Comparison of ENCODE assay signal across 25 cellular contexts in the genomic region with DNA sequence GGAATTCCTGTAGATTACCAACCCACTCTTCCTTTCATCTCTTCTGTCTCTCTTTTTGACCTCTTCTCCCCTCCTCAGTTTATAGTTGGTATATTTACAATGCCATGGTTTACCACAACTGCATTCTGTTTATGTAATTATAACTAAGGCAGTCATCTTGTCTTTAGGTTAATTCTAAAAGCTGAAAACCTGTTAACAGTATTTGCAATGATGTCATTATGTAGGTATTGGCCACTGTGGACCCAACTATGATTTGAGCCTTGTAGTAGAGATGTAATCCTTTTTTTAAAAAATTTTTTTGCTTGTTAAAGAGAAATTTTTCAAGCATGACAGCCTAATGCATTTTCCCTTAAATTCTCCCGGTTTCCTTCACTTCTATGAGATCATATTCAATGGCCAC. TPM values are rescaled to one million over a fixed set of nuclear protein-coding genes. Genes with fewer than 3 reads are reported as not detected.
A peak's percentile ranks its signal among the peaks of the same experiment; 100 is the strongest.
DNase-seq lines count a peak whose midpoint lies in the region; ATAC-seq, FAIRE-seq and TF ChIP-seq lines count a peak whose summit lies in the region.
"Had no signal": no experiment of that assay in that cellular context is flagged by ENCODE, and none has a peak within 500 bp of the region (broad histone marks: within the 10 kb centered on the region; RNA-seq: fewer than 3 reads in every experiment).

No MANE protein-coding gene starts in this region.

- no peaks in the 10 kb centered on the region for H3K36me3 ChIP-seq in HepG2 (replicated peaks in 1 of 2; ENCODE audit: control insufficient read depth in 1 of 2, insufficient read depth in 2 of 2, low read length in 2 of 2)
- no peaks in the 10 kb centered on the region for H3K36me3 ChIP-seq in right lobe of liver
- no peaks in the 10 kb centered on the region for H3K36me3 ChIP-seq in K562 (ENCODE audit: control insufficient read depth, insufficient read depth, low read length)
- H3K36me3 ChIP-seq in adrenal gland (replicated peaks in 1 of 2) = no peaks in the 10 kb centered on the region
- H3K36me3 ChIP-seq: BE2C; BLaER1 treated with 17β-estradiol and CSF1 and Interleukin-3, amounts not matched to agents 10 nM and 100 nM; HAP-1 had no signal

- ATAC-seq in HepG2 (no peak), right lobe of liver (no peak), K562 (no peak), right cardiac atrium (no peak)
- ATAC-seq in stimulated activated naive B cell treated with anti-CD40 and anti-IgM and Interleukin-4, amounts not matched to agents 10 μg/mL and 1 μg/mL and 100 μg/mL, for 72 hours (replicated peaks) = no peak
- ATAC-seq: A549, GM23338 had no signal

- H3K79me2 ChIP-seq in HepG2 (ENCODE audit: insufficient read depth, low read length) (no peaks in the 10 kb centered on the region), K562 (ENCODE audit: control insufficient read depth, insufficient read depth, low read length) (no peaks in the 10 kb centered on the region)

- TF ChIP-seq RAD21 in HepG2 (CRISPR knock-in tag; IDR thresholded peaks at IDR 0.05) (no peak), K562 (CRISPR knock-in tag; conservative IDR thresholded peaks at IDR 0.05 in 1 of 2, IDR thresholded peaks at IDR 0.05 in 1 of 2) (no peak)

- FAIRE-seq in HepG2 (lab: Jason Lieb, UNC) (no peak), K562 (lab: Jason Lieb, UNC) (no peak)
- FAIRE-seq: A549, D721Med, GM12891, GM18507, H54 had no signal

- H3K27me3 Mint-ChIP-seq in stimulated activated naive B cell treated with anti-CD40 and anti-IgM and Interleukin-4, amounts not matched to agents 10 μg/mL and 1 μg/mL and 100 μg/mL, for 72 hours = peaks cover 0 to 4% of the 10 kb centered on the region in 2 donors
- H3K27me3 Mint-ChIP-seq: CD4-positive, alpha-beta T cell had no signal

- H3K36me3 Mint-ChIP-seq in stimulated activated naive B cell treated with anti-CD40 and anti-IgM and Interleukin-4, amounts not matched to agents 10 μg/mL and 1 μg/mL and 100 μg/mL, for 72 hours = no peaks in the 10 kb centered on the region
- H3K36me3 Mint-ChIP-seq: CD14-positive monocyte; CD8-positive, alpha-beta memory T cell had no signal

- in situ Hi-C loops in HepG2 (cut with HindIII; ENCODE audit: extremely low pct_ligation_motif_present, low pct_unique_long_range_greater_than_20kb) = no loop called here
- in situ Hi-C loops in K562 (cut with MboI) = no loop called here

- H4K20me1 ChIP-seq in HepG2 (ENCODE audit: insufficient read depth, low read length) = no peaks in the 10 kb centered on the region
- H4K20me1 ChIP-seq in K562 (replicated peaks; ENCODE audit: control insufficient read depth, insufficient read depth, low read length) = no peaks in the 10 kb centered on the region
- H4K20me1 ChIP-seq: BLaER1 treated with 17β-estradiol and CSF1 and Interleukin-3, amounts not matched to agents 10 nM and 100 nM had no signal

- H3K27ac Mint-ChIP-seq in stimulated activated naive B cell treated with anti-CD40 and anti-IgM and Interleukin-4, amounts not matched to agents 10 μg/mL and 1 μg/mL and 100 μg/mL, for 72 hours = peak overlapping the region; percentile 7
- H3K27ac Mint-ChIP-seq: CD14-positive monocyte; CD4-positive, alpha-beta T cell; CD8-positive, alpha-beta memory T cell; GM23338 had no signal

- H3K9me1 ChIP-seq in K562 (ENCODE audit: control insufficient read depth, insufficient read depth, low read length) = no peaks in the 10 kb centered on the region

- no peak overlapping the region for H3K4me3 Mint-ChIP-seq in stimulated activated naive B cell treated with anti-CD40 and anti-IgM and Interleukin-4, amounts not matched to agents 10 μg/mL and 1 μg/mL and 100 μg/mL, for 72 hours
- H3K4me3 Mint-ChIP-seq: CD14-positive monocyte; CD4-positive, alpha-beta T cell; CD8-positive, alpha-beta memory T cell; GM23338 had no signal

- no peak overlapping the region for H3K27ac ChIP-seq in HepG2 (ENCODE audit: extremely low read length, insufficient read depth, low read length)
- no peak overlapping the region for H3K27ac ChIP-seq in right lobe of liver
- H3K27ac ChIP-seq in K562 (ENCODE audit: extremely low read depth, low read depth, low read length) = no peak overlapping the region
- H3K27ac ChIP-seq in right cardiac atrium (ENCODE audit: low read length) = no peak overlapping the region
- no peak overlapping the region for H3K27ac ChIP-seq in adrenal gland
- H3K27ac ChIP-seq: A549; BLaER1 treated with 17β-estradiol and CSF1 and Interleukin-3, amounts not matched to agents 10 nM and 100 nM had no signal

- H3K9ac ChIP-seq in HepG2 (ENCODE audit: insufficient read depth, low read depth, low read length) = no peak overlapping the region
- H3K9ac ChIP-seq in K562 (ENCODE audit: insufficient read depth in 1 of 2, low read depth in 2 of 2, low read length in 2 of 2) = no peak overlapping the region
- H3K9ac ChIP-seq: BLaER1 treated with 17β-estradiol and CSF1 and Interleukin-3, amounts not matched to agents 10 nM and 100 nM had no signal

- H3K27me3 ChIP-seq in HepG2 (ENCODE audit: control insufficient read depth in 1 of 2, insufficient read depth in 2 of 2, low read length in 2 of 2) (peaks cover 0 to 6% of the 10 kb centered on the region in 2 experiments; a peak in 3 of 5 replicates), right lobe of liver (no peaks in the 10 kb centered on the region), K562 (ENCODE audit: control insufficient read depth in 2 of 2, insufficient read depth in 2 of 2, low read length in 2 of 2) (no peaks in the 10 kb centered on the region), right cardiac atrium (ENCODE audit: control insufficient read depth, insufficient read depth) (no peaks in the 10 kb centered on the region), adrenal gland (no peaks in the 10 kb centered on the region)
- H3K27me3 ChIP-seq: BE2C; BLaER1 treated with 17β-estradiol and CSF1 and Interleukin-3, amounts not matched to agents 10 nM and 100 nM had no signal

- H3K4me1 Mint-ChIP-seq in stimulated activated naive B cell treated with anti-CD40 and anti-IgM and Interleukin-4, amounts not matched to agents 10 μg/mL and 1 μg/mL and 100 μg/mL, for 72 hours = peaks cover 12 to 31% of the 10 kb centered on the region in 2 donors
- H3K4me1 Mint-ChIP-seq: CD8-positive, alpha-beta memory T cell had no signal

- H3K9me3 Mint-ChIP-seq in stimulated activated naive B cell treated with anti-CD40 and anti-IgM and Interleukin-4, amounts not matched to agents 10 μg/mL and 1 μg/mL and 100 μg/mL, for 72 hours = no peaks in the 10 kb centered on the region
- H3K9me3 Mint-ChIP-seq: CD4-positive, alpha-beta T cell; CD8-positive, alpha-beta memory T cell had no signal

- 0% methylated on average over 1 of the region's 1 CpG for WGBS in HepG2 (ENCODE audit: low lambda C conversion rate)
- 80% methylated on average over 1 of the region's 1 CpG for WGBS in right lobe of liver (ENCODE audit: insufficient coverage, low coverage, low lambda C conversion rate, missing lambda C conversion rate)
- 13% methylated on average over 1 of the region's 1 CpG for WGBS in K562 (ENCODE audit: insufficient coverage, low coverage, missing lambda C conversion rate)
- 82% methylated on average over 1 of the region's 1 CpG for WGBS in right cardiac atrium
- 83 to 93% (median 87%) methylated on average over 1 of the region's 1 CpG for WGBS in adrenal gland, 4 donors

- DNase-seq in HepG2 (ENCODE audit: low spot score) = no peak
- no peak for DNase-seq in right lobe of liver
- DNase-seq in K562 (ENCODE audit: extremely low read depth in 1 of 4, low spot score in 3 of 4) = no peak
- DNase-seq in stimulated activated naive B cell treated with anti-CD40 and anti-IgM and Interleukin-4, amounts not matched to agents 10 μg/mL and 1 μg/mL and 100 μg/mL, for 72 hours = no peak
- no peak for DNase-seq in right cardiac atrium
- no peak for DNase-seq in adrenal gland
- DNase-seq: 8988T; ACHN; AML-193; BE2C; CD4-positive, alpha-beta T cell; CD8-positive, alpha-beta memory T cell; DMS 273 treated with DMSO at 0.1 percent for 48 hours; DMS79; EL; GDM1 had no signal

- POLR2A ChIA-PET in HepG2 (lab: Yijun Ruan, JAX) (no interaction called here), K562 (lab: Yijun Ruan, JAX) (no interaction called here)

- BruUV-seq in HepG2 (replicated peaks; lab: Mats Ljungman, UMichigan) (no TSS peak), K562 (replicated peaks; lab: Mats Ljungman, UMichigan) (no TSS peak)

- H3K9me3 ChIP-seq in HepG2 (ENCODE audit: low read length) = no peaks in the 10 kb centered on the region
- H3K9me3 ChIP-seq in right lobe of liver = no peaks in the 10 kb centered on the region
- no peaks in the 10 kb centered on the region for H3K9me3 ChIP-seq in K562 (replicated peaks; ENCODE audit: control insufficient read depth, insufficient read depth, low read depth, low read length)
- H3K9me3 ChIP-seq in right cardiac atrium (ENCODE audit: control insufficient read depth, low read length) = no peaks in the 10 kb centered on the region
- H3K9me3 ChIP-seq in adrenal gland (replicated peaks in 1 of 3) = no peaks in the 10 kb centered on the region
- H3K9me3 ChIP-seq: A549, BE2C, HAP-1 had no signal

- H3K4me1 ChIP-seq in HepG2 (ENCODE audit: insufficient read depth, low read length) = no peaks in the 10 kb centered on the region
- no peaks in the 10 kb centered on the region for H3K4me1 ChIP-seq in right lobe of liver
- peaks cover 11 to 23% of the 10 kb centered on the region in 2 experiments; a peak in 4 of 5 replicates for H3K4me1 ChIP-seq in K562 (replicated peaks in 1 of 2; ENCODE audit: control insufficient read depth in 2 of 2, insufficient read depth in 2 of 2, low read length in 2 of 2)
- no peaks in the 10 kb centered on the region for H3K4me1 ChIP-seq in right cardiac atrium (ENCODE audit: control insufficient read depth, insufficient read depth, low read length)
- H3K4me1 ChIP-seq in adrenal gland (replicated peaks in 1 of 2) = no peaks in the 10 kb centered on the region
- H3K4me1 ChIP-seq: A549, HAP-1 had no signal

- H3K4me2 ChIP-seq in HepG2 (ENCODE audit: low read depth, low read length) (no peak overlapping the region), K562 (ENCODE audit: insufficient read depth, low read length) (no peak overlapping the region)
- H3K4me2 ChIP-seq: A549; BLaER1 treated with 17β-estradiol and CSF1 and Interleukin-3, amounts not matched to agents 10 nM and 100 nM; GM23338 had no signal

- H2AFZ ChIP-seq in HepG2 (ENCODE audit: low read length) (no peak overlapping the region), K562 (ENCODE audit: low read depth, low read length) (peak overlapping the region; percentile 46; the same call in 1 of the 2 replicates)
- H2AFZ ChIP-seq: GM23338 had no signal

- no peak overlapping the region for H3K4me3 ChIP-seq in HepG2 (replicated peaks in 1 of 3; ENCODE audit: insufficient read depth in 1 of 3, low read depth in 2 of 3, low read length in 3 of 3)
- H3K4me3 ChIP-seq in right lobe of liver = no peak overlapping the region
- H3K4me3 ChIP-seq in K562 = no peak overlapping the region
- no peak overlapping the region for H3K4me3 ChIP-seq in right cardiac atrium (ENCODE audit: low read length)
- no peak overlapping the region for H3K4me3 ChIP-seq in adrenal gland
- H3K4me3 ChIP-seq: A549; BLaER1 treated with 17β-estradiol and CSF1 and Interleukin-3, amounts not matched to agents 10 nM and 100 nM; GM23338; HAP-1 had no signal

- CTCF ChIA-PET in HepG2 (lab: Yijun Ruan, JAX; ENCODE audit: low intra/inter-chr PET ratio, low total read pairs) = no interaction called here
- CTCF ChIA-PET in K562 (lab: Yijun Ruan, JAX; ENCODE audit: low intra/inter-chr PET ratio) = no interaction called here

- TF ChIP-seq POLR2A in HepG2 (IDR thresholded peaks at IDR 0.05; ENCODE audit: insufficient read depth in 1 of 2, low read depth in 2 of 2, low read length in 2 of 2) = no peak
- no peak for TF ChIP-seq POLR2A in right lobe of liver (IDR thresholded peaks at IDR 0.05)
- no peak for TF ChIP-seq POLR2A in K562 (conservative IDR thresholded peaks at IDR 0.05)
- TF ChIP-seq POLR2A in adrenal gland (IDR thresholded peaks at IDR 0.05) = no peak

- TF ChIP-seq CTCF in HepG2 (CRISPR knock-in tag; IDR thresholded peaks at IDR 0.05) (no peak), right lobe of liver (IDR thresholded peaks at IDR 0.05) (no peak), K562 (IDR thresholded peaks at IDR 0.05 in 2 of 3, conservative IDR thresholded peaks at IDR 0.05 in 1 of 3; ENCODE audit: insufficient read depth in 2 of 3, low read depth in 1 of 3, low read length in 3 of 3) (no peak), adrenal gland (IDR thresholded peaks at IDR 0.05) (no peak)

- TF ChIP-seq EP300 in HepG2 (IDR thresholded peaks at IDR 0.05; ENCODE audit: low read depth in 2 of 2, low read length in 2 of 2) (no peak), HepG2 (CRISPR knock-in tag; IDR thresholded peaks at IDR 0.05; ENCODE audit: borderline replicate concordance) (no peak), K562 (IDR thresholded peaks at IDR 0.05; ENCODE audit: low read length) (no peak)

- intact Hi-C loops in HepG2 (cut with micrococcal nuclease; ENCODE audit: unreplicated experiment) = no loop called here
- intact Hi-C loops in right lobe of liver (cut with DNase I) = no loop called here
- intact Hi-C loops in K562 (cut with micrococcal nuclease) = no loop called here
- intact Hi-C loops in right cardiac atrium (cut with DNase I) = no loop called here
- intact Hi-C loops in adrenal gland (cut with DNase I) = no loop called here

RNA-seq across cellular contexts. Expression of a gene that starts 30.7 kb away (rescaled TPM):
- total RNA-seq in HepG2 (2016; rRNA removed; fragmentation: Illumina TruSeq; extraction: Trizol) (not detected in 2 replicates), right lobe of liver (1 to 10 TPM in 4 of 6 experiments, under 1 TPM in 2; 0.73 to 1.7 (median 1.1) TPM), K562 (2014; rRNA removed) (27.3 and 28.5 TPM in 2 replicates), K562 (2014; rRNA removed; fragmentation: Illumina TruSeq; extraction: Trizol) (10.6 and 10.7 TPM in 2 replicates), K562 (2015; rRNA removed; fragmentation: Illumina TruSeq; extraction: Trizol) (13.9 and 14.7 TPM in 2 replicates), K562 (2021) (55.1 and 60.3 TPM in 2 replicates), right cardiac atrium (1 to 10 TPM; 1.5 to 3.3 (median 2.4) TPM), adrenal gland (10 to 100 TPM in 3 of 8 donors, 1 to 10 TPM in 5; 2.7 to 11.4 (median 3.8) TPM)
- total RNA-seq in HepG2 (2016; cell fraction: cytosol; rRNA removed; fragmentation: Illumina TruSeq; extraction: Trizol; ENCODE audit: low read depth) = not detected in 2 replicates
- not detected in 2 replicates for total RNA-seq in HepG2 (2016; cell fraction: insoluble cytoplasmic fraction; rRNA removed; fragmentation: Illumina TruSeq; extraction: Trizol)
- not detected in 2 replicates for total RNA-seq in HepG2 (2016; cell fraction: membrane; rRNA removed; fragmentation: Illumina TruSeq; extraction: Trizol)
- not detected in 2 replicates for total RNA-seq in HepG2 (2016; cell fraction: nucleus; rRNA removed; fragmentation: Illumina TruSeq; extraction: Trizol)
- polyA plus RNA-seq in HepG2 (2011; rRNA removed) (not detected in 2 replicates), K562 (2011; rRNA removed) (8.0 and 13.7 TPM in 2 replicates), K562 (2014; fragmentation: Illumina TruSeq; extraction: Trizol) (16.5 and 19.2 TPM in 2 replicates), K562 (2014; fragmentation: Nextera tagmentation; extraction: Ambion mirVana) (1 to 10 TPM; 3.4 to 3.7 TPM), K562 (2014; rRNA removed) (32.6 and 36.4 TPM in 2 replicates), right cardiac atrium (2.0 TPM), adrenal gland (1 to 10 TPM; 1.9 to 2.8 (median 2.2) TPM)
- not detected in 2 replicates for polyA plus RNA-seq in HepG2 (2011; cell fraction: cytosol; rRNA removed)
- polyA plus RNA-seq in HepG2 (2011; cell fraction: nucleus; rRNA removed) = not detected in 2 replicates
- polyA plus RNA-seq in HepG2 (2012) = not detected in 2 replicates
- not detected in 2 replicates for polyA plus RNA-seq in HepG2 (2016; cell fraction: cytosol; fragmentation: Illumina TruSeq; extraction: Trizol; ENCODE audit: low read depth)
- polyA plus RNA-seq in HepG2 (2016; cell fraction: insoluble cytoplasmic fraction; fragmentation: Illumina TruSeq; extraction: Trizol; ENCODE audit: low read depth) = not detected in 2 replicates
- polyA plus RNA-seq in HepG2 (2016; cell fraction: membrane; fragmentation: Illumina TruSeq; extraction: Trizol; ENCODE audit: low read depth) = not detected in 2 replicates
- not detected in 2 replicates for polyA plus RNA-seq in HepG2 (2016; cell fraction: nucleus; fragmentation: Illumina TruSeq; extraction: Trizol; ENCODE audit: insufficient read depth, low read depth)
- 0.05 TPM in 1 of 2 replicates, not detected in the other for polyA minus RNA-seq in HepG2 (2011; rRNA and poly(A)+ RNA removed; ENCODE audit: low replicate concordance)
- polyA minus RNA-seq in HepG2 (2011; cell fraction: cytosol; rRNA and poly(A)+ RNA removed) = not detected in 2 replicates
- polyA minus RNA-seq in HepG2 (2011; cell fraction: nucleus; rRNA and poly(A)+ RNA removed) = not detected in 2 replicates
- 15.4 and 34.1 TPM in 2 replicates for total RNA-seq in K562 (2011; cell fraction: chromatin; rRNA removed; ENCODE audit: low replicate concordance)
- 40.4 and 52.0 TPM in 2 replicates for total RNA-seq in K562 (2011; cell fraction: nucleolus; rRNA removed)
- 27.5 and 32.1 TPM in 2 replicates for total RNA-seq in K562 (2011; cell fraction: nucleoplasm; rRNA removed)
- polyA plus RNA-seq in K562 (2011; cell fraction: cytosol; rRNA removed) = 10.9 and 33.4 TPM in 2 replicates
- 19.2 and 52.4 TPM in 2 replicates for polyA plus RNA-seq in K562 (2011; cell fraction: nucleus; rRNA removed)
- polyA plus RNA-seq in K562 (2012) = 25.3 and 34.2 TPM in 2 replicates
- 4.3 and 8.8 TPM in 2 replicates for polyA minus RNA-seq in K562 (2011; rRNA and poly(A)+ RNA removed)
- 17.7 and 18.6 TPM in 2 replicates for polyA minus RNA-seq in K562 (2011; cell fraction: cytosol; rRNA and poly(A)+ RNA removed)
- polyA minus RNA-seq in K562 (2011; cell fraction: nucleus; rRNA and poly(A)+ RNA removed) = 21.2 and 23.4 TPM in 2 replicates
